In genomic region chr2:19488009-19488691, GRCh38 we compare ENCODE assay signal across 1 cellular context.
TF ChIP-seq lines count a peak whose summit lies in the region.

No MANE protein-coding gene starts in this region.

TF ChIP-seq in HepG2, 621 proteins besides CTCF, POLR2A, EP300 and RAD21 (continued from another document and continues in another):
- TF ChIP-seq HNF1A (IDR thresholded peaks at IDR 0.05; ENCODE audit: low read depth) (peak; percentile 31; the same call in 1 of the 2 replicates), HNF1A (CRISPR knock-in tag; IDR thresholded peaks at IDR 0.05; ENCODE audit: borderline replicate concordance) (peak; percentile 56; the same call in 1 of the 2 replicates), JUNB (CRISPR knock-in tag; IDR thresholded peaks at IDR 0.05; ENCODE audit: borderline replicate concordance) (peak; percentile 44; the same call in 1 of the 2 replicates), TGIF2 (CRISPR knock-in tag; IDR thresholded peaks at IDR 0.05) (no peak), ETV5 (CRISPR knock-in tag; IDR thresholded peaks at IDR 0.05; ENCODE audit: borderline replicate concordance) (peak; percentile 86; the same call in 1 of the 2 replicates), ZGPAT (CRISPR knock-in tag; IDR thresholded peaks at IDR 0.05) (peak; percentile 46; the same call in 1 of the 2 replicates), ZNF331 (CRISPR knock-in tag; IDR thresholded peaks at IDR 0.05) (peak; percentile 66; the same call in 1 of the 2 replicates), NR0B2 (CRISPR knock-in tag; IDR thresholded peaks at IDR 0.05) (no peak), SOX5 (CRISPR knock-in tag; IDR thresholded peaks at IDR 0.05; ENCODE audit: borderline replicate concordance) (peak; percentile 59; the same call in 1 of the 2 replicates), NFE2 (CRISPR knock-in tag; IDR thresholded peaks at IDR 0.05) (peak; percentile 93), MIER3 (CRISPR knock-in tag; IDR thresholded peaks at IDR 0.05; ENCODE audit: borderline replicate concordance) (peak; percentile 64; the same call in 1 of the 2 replicates), KMT2B (CRISPR knock-in tag; IDR thresholded peaks at IDR 0.05) (peak; percentile 42; the same call in 1 of the 2 replicates), HHEX (CRISPR knock-in tag; IDR thresholded peaks at IDR 0.05) (no peak), ZNF558 (CRISPR knock-in tag; IDR thresholded peaks at IDR 0.05; ENCODE audit: borderline replicate concordance) (no peak), KLF12 (CRISPR knock-in tag; IDR thresholded peaks at IDR 0.05; ENCODE audit: borderline replicate concordance) (no peak), CREM (IDR thresholded peaks at IDR 0.05) (peak; percentile 80), CREM (CRISPR knock-in tag; IDR thresholded peaks at IDR 0.05) (no peak), RERE (CRISPR knock-in tag; IDR thresholded peaks at IDR 0.05; ENCODE audit: low read depth) (peak; percentile 25; the same call in 1 of the 2 replicates), SOX13 (IDR thresholded peaks at IDR 0.05) (no peak), SOX13 (CRISPR knock-in tag; conservative IDR thresholded peaks at IDR 0.05 in 1 of 2, IDR thresholded peaks at IDR 0.05 in 1 of 2) (peak in 1 of 2 experiments; percentile 50; a peak in 1 of 4 replicates), CBX5 (CRISPR knock-in tag; IDR thresholded peaks at IDR 0.05; ENCODE audit: borderline replicate concordance) (peak; percentile 94), ZSCAN9 (CRISPR knock-in tag; IDR thresholded peaks at IDR 0.05; ENCODE audit: borderline replicate concordance) (peak; percentile 69; the same call in 1 of the 2 replicates), HMG20A (CRISPR knock-in tag; IDR thresholded peaks at IDR 0.05; ENCODE audit: borderline replicate concordance) (peak; percentile 89), ZNF883 (CRISPR knock-in tag; IDR thresholded peaks at IDR 0.05; ENCODE audit: not compliant biosample characterization) (no peak), NFYB (CRISPR knock-in tag; IDR thresholded peaks at IDR 0.05) (no peak), ZNF644 (CRISPR knock-in tag; IDR thresholded peaks at IDR 0.05; ENCODE audit: low read depth) (peak; percentile 99), GABPA (IDR thresholded peaks at IDR 0.05; ENCODE audit: low read depth, low read length) (no peak), GABPA (CRISPR knock-in tag; IDR thresholded peaks at IDR 0.05; ENCODE audit: low read depth) (0 out of 2 replicates have a peak, but pooled peaks have one; percentile 14), ERF (CRISPR knock-in tag; IDR thresholded peaks at IDR 0.05) (peak; percentile 45; the same call in 1 of the 2 replicates), CBFB (CRISPR knock-in tag; IDR thresholded peaks at IDR 0.05) (0 out of 2 replicates have a peak, but pooled peaks have one; percentile 32), GATAD1 (CRISPR knock-in tag; IDR thresholded peaks at IDR 0.05) (peak; percentile 29; the same call in 1 of the 2 replicates)
- TF ChIP-seq, protein P1, sequence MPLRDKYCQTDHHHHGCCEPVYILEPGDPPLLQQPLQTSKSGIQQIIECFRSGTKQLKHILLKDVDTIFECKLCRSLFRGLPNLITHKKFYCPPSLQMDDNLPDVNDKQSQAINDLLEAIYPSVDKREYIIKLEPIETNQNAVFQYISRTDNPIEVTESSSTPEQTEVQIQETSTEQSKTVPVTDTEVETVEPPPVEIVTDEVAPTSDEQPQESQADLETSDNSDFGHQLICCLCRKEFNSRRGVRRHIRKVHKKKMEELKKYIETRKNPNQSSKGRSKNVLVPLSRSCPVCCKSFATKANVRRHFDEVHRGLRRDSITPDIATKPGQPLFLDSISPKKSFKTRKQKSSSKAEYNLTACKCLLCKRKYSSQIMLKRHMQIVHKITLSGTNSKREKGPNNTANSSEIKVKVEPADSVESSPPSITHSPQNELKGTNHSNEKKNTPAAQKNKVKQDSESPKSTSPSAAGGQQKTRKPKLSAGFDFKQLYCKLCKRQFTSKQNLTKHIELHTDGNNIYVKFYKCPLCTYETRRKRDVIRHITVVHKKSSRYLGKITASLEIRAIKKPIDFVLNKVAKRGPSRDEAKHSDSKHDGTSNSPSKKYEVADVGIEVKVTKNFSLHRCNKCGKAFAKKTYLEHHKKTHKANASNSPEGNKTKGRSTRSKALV (CRISPR knock-in tag; IDR thresholded peaks at IDR 0.05): peak; percentile 31; the same call in 1 of the 2 replicates
- TF ChIP-seq, protein P2, sequence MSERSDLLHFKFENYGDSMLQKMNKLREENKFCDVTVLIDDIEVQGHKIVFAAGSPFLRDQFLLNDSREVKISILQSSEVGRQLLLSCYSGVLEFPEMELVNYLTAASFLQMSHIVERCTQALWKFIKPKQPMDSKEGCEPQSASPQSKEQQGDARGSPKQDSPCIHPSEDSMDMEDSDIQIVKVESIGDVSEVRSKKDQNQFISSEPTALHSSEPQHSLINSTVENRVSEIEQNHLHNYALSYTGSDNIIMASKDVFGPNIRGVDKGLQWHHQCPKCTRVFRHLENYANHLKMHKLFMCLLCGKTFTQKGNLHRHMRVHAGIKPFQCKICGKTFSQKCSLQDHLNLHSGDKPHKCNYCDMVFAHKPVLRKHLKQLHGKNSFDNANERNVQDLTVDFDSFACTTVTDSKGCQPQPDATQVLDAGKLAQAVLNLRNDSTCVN (CRISPR knock-in tag; IDR thresholded peaks at IDR 0.05; ENCODE audit: borderline replicate concordance): peak; percentile 58; the same call in 1 of the 2 replicates
- TF ChIP-seq, protein P3, sequence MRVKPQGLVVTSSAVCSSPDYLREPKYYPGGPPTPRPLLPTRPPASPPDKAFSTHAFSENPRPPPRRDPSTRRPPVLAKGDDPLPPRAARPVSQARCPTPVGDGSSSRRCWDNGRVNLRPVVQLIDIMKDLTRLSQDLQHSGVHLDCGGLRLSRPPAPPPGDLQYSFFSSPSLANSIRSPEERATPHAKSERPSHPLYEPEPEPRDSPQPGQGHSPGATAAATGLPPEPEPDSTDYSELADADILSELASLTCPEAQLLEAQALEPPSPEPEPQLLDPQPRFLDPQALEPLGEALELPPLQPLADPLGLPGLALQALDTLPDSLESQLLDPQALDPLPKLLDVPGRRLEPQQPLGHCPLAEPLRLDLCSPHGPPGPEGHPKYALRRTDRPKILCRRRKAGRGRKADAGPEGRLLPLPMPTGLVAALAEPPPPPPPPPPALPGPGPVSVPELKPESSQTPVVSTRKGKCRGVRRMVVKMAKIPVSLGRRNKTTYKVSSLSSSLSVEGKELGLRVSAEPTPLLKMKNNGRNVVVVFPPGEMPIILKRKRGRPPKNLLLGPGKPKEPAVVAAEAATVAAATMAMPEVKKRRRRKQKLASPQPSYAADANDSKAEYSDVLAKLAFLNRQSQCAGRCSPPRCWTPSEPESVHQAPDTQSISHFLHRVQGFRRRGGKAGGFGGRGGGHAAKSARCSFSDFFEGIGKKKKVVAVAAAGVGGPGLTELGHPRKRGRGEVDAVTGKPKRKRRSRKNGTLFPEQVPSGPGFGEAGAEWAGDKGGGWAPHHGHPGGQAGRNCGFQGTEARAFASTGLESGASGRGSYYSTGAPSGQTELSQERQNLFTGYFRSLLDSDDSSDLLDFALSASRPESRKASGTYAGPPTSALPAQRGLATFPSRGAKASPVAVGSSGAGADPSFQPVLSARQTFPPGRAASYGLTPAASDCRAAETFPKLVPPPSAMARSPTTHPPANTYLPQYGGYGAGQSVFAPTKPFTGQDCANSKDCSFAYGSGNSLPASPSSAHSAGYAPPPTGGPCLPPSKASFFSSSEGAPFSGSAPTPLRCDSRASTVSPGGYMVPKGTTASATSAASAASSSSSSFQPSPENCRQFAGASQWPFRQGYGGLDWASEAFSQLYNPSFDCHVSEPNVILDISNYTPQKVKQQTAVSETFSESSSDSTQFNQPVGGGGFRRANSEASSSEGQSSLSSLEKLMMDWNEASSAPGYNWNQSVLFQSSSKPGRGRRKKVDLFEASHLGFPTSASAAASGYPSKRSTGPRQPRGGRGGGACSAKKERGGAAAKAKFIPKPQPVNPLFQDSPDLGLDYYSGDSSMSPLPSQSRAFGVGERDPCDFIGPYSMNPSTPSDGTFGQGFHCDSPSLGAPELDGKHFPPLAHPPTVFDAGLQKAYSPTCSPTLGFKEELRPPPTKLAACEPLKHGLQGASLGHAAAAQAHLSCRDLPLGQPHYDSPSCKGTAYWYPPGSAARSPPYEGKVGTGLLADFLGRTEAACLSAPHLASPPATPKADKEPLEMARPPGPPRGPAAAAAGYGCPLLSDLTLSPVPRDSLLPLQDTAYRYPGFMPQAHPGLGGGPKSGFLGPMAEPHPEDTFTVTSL (CRISPR knock-in tag; IDR thresholded peaks at IDR 0.05; ENCODE audit: borderline replicate concordance): peak; percentile 74
- TF ChIP-seq, protein P4, sequence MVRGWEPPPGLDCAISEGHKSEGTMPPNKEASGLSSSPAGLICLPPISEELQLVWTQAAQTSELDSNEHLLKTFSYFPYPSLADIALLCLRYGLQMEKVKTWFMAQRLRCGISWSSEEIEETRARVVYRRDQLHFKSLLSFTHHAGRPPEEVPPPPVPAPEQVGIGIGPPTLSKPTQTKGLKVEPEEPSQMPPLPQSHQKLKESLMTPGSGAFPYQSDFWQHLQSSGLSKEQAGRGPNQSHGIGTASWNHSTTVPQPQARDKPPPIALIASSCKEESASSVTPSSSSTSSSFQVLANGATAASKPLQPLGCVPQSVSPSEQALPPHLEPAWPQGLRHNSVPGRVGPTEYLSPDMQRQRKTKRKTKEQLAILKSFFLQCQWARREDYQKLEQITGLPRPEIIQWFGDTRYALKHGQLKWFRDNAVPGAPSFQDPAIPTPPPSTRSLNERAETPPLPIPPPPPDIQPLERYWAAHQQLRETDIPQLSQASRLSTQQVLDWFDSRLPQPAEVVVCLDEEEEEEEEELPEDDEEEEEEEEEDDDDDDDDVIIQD (CRISPR knock-in tag; IDR thresholded peaks at IDR 0.05; ENCODE audit: low read depth): peak; percentile 66; the same call in 1 of the 2 replicates
